In genomic region chr3:128281461-128282367, GRCh38 we compare ENCODE assay signal across 18 cellular contexts.
DNase-seq lines count a peak whose midpoint lies in the region; TF ChIP-seq lines count a peak whose summit lies in the region.
"Had no signal": no experiment of that assay in that cellular context is flagged by ENCODE, and none has a peak within 500 bp of the region (broad histone marks: within the 10 kb centered on the region; RNA-seq: fewer than 3 reads in every experiment).

No MANE protein-coding gene starts in this region.

- H3K27ac ChIP-seq in endodermal cell (ENCODE audit: low read depth, low read length) (no peak overlapping the region), muscle layer of colon (ENCODE audit: low read depth, low read length) (peak overlapping the region; percentile 28), thyroid gland (peak overlapping the region; percentile 53 to 85 (median 82))
- H3K27ac ChIP-seq: A549, brain microvascular endothelial cell, parathyroid adenoma had no signal

- peaks cover 1% of the 10 kb centered on the region for H3K4me1 Mint-ChIP-seq in activated T-cell treated with anti-CD3 and anti-CD28 coated beads, Interleukin-2, amount 50 U/mL, for 24 hours (ENCODE audit: low read depth)
- peaks cover 51% of the 10 kb centered on the region for H3K4me1 Mint-ChIP-seq in endodermal cell
- H3K4me1 Mint-ChIP-seq: activated naive CD8-positive, alpha-beta T cell treated with anti-CD3 and anti-CD28 coated beads, Interleukin-2, amount 10 ng/mL, durations not matched to agents 7 days and 5 days had no signal

- no peaks in the 10 kb centered on the region for H3K27me3 Mint-ChIP-seq in activated T-cell treated with anti-CD3 and anti-CD28 coated beads, Interleukin-2, amount 50 U/mL, for 24 hours
- peaks cover 18% of the 10 kb centered on the region for H3K27me3 Mint-ChIP-seq in endodermal cell (ENCODE audit: insufficient read depth)
- H3K27me3 Mint-ChIP-seq: activated naive CD8-positive, alpha-beta T cell treated with anti-CD3 and anti-CD28 coated beads, Interleukin-2, amount 10 ng/mL, durations not matched to agents 7 days and 5 days had no signal

- H3K27me3 ChIP-seq in endodermal cell (ENCODE audit: control insufficient read depth, insufficient read depth, low read length, poor library complexity, severe bottlenecking) (no peaks in the 10 kb centered on the region), muscle layer of colon (ENCODE audit: control insufficient read depth in 1 of 2, insufficient read depth in 2 of 2, low read length in 2 of 2) (no peaks in the 10 kb centered on the region), thyroid gland (no peaks in the 10 kb centered on the region)
- H3K27me3 ChIP-seq: brain microvascular endothelial cell, dorsolateral prefrontal cortex had no signal

- H3K4me3 ChIP-seq in endodermal cell (ENCODE audit: low read length) (no peak overlapping the region), muscle layer of colon (ENCODE audit: low read depth in 1 of 2, low read length in 2 of 2) (no peak overlapping the region), thyroid gland (replicated peaks in 1 of 3) (no peak overlapping the region)
- H3K4me3 ChIP-seq: A549, dorsolateral prefrontal cortex had no signal

- H3K9me3 Mint-ChIP-seq in activated T-cell treated with anti-CD3 and anti-CD28 coated beads, Interleukin-2, amount 50 U/mL, for 24 hours, result no peaks in the 10 kb centered on the region
- H3K9me3 Mint-ChIP-seq in endodermal cell, result no peaks in the 10 kb centered on the region
- H3K9me3 Mint-ChIP-seq: activated naive CD8-positive, alpha-beta T cell treated with anti-CD3 and anti-CD28 coated beads, Interleukin-2, amount 10 ng/mL, durations not matched to agents 7 days and 5 days; activated T-cell treated with anti-CD3 and anti-CD28 coated beads, Interleukin-2, amount 50 U/mL, for 72 hours had no signal

- H3K9me3 ChIP-seq in endodermal cell (ENCODE audit: control insufficient read depth, low read length) (no peaks in the 10 kb centered on the region), muscle layer of colon (ENCODE audit: low read length) (no peaks in the 10 kb centered on the region), thyroid gland (no peaks in the 10 kb centered on the region)
- H3K9me3 ChIP-seq: A549 had no signal

- WGBS in endodermal cell (ENCODE audit: insufficient coverage in 1 of 2, insufficient read length in 1 of 2), 2 experiments, result 79 to 83% methylated on average over 4 to 11 of the region's 11 CpGs
- 48 to 72% methylated on average over 6 to 9 of the region's 11 CpGs for WGBS in thyroid gland, 2 donors

- DNase-seq in activated T-cell treated with anti-CD3 and anti-CD28 coated beads, Interleukin-2, amount 50 U/mL, for 24 hours, result no peak
- no peak for DNase-seq in activated T-cell treated with anti-CD3 and anti-CD28 coated beads, Interleukin-2, amount 50 U/mL, for 1 hour
- peak; percentile 56 for DNase-seq in endodermal cell
- peak; percentile 29 to 35 for DNase-seq in thyroid gland
- DNase-seq in NCI-H146 treated with DMSO at 0.1 percent for 48 hours (lab: John Stamatoyannopoulos, UW; ENCODE audit: unreplicated experiment), result no peak
- DNase-seq in activated CD4-positive, alpha-beta T cell treated with anti-CD3 and anti-CD28 coated beads for 1 hour, result no peak
- DNase-seq in stimulated activated CD4-positive, alpha-beta T cell treated with anti-CD3 and anti-CD28 coated beads, Interleukin-1b, Interleukin-23, amount 100 ng/mL, for 48 hours, result no peak
- DNase-seq: activated CD4-positive, alpha-beta T cell treated with anti-CD3 and anti-CD28 coated beads for 4 hours; activated naive CD8-positive, alpha-beta T cell treated with anti-CD3 and anti-CD28 coated beads, Interleukin-2, amount 10 ng/mL, durations not matched to agents 7 days and 5 days; activated T-cell treated with anti-CD3 and anti-CD28 coated beads, Interleukin-2, amount 50 U/mL, for 72 hours; KBM-7; OCI-M1; T1000 had no signal

- intact Hi-C loops in thyroid gland (cut with DNase I), result no loop called here

- no peaks in the 10 kb centered on the region for H3K36me3 ChIP-seq in endodermal cell (ENCODE audit: control insufficient read depth, insufficient read depth, low read length)
- no peaks in the 10 kb centered on the region for H3K36me3 ChIP-seq in muscle layer of colon (ENCODE audit: insufficient read depth, low read length)
- no peaks in the 10 kb centered on the region for H3K36me3 ChIP-seq in thyroid gland
- H3K36me3 ChIP-seq: brain microvascular endothelial cell had no signal

- no peak for TF ChIP-seq CTCF in endodermal cell (conservative IDR thresholded peaks at IDR 0.05)
- no peak for TF ChIP-seq CTCF in thyroid gland (IDR thresholded peaks at IDR 0.05)

- peak overlapping the region; percentile 14 for H3K27ac Mint-ChIP-seq in activated T-cell treated with anti-CD3 and anti-CD28 coated beads, Interleukin-2, amount 50 U/mL, for 24 hours
- no peak overlapping the region for H3K27ac Mint-ChIP-seq in endodermal cell
- H3K27ac Mint-ChIP-seq: activated naive CD8-positive, alpha-beta T cell treated with anti-CD3 and anti-CD28 coated beads, Interleukin-2, amount 10 ng/mL, durations not matched to agents 7 days and 5 days; activated T-cell treated with anti-CD3 and anti-CD28 coated beads, Interleukin-2, amount 50 U/mL, for 72 hours had no signal

- peaks cover 19% of the 10 kb centered on the region for H3K36me3 Mint-ChIP-seq in activated T-cell treated with anti-CD3 and anti-CD28 coated beads, Interleukin-2, amount 50 U/mL, for 24 hours (ENCODE audit: low read depth)
- H3K36me3 Mint-ChIP-seq in endodermal cell (ENCODE audit: low read depth), result no peaks in the 10 kb centered on the region
- H3K36me3 Mint-ChIP-seq: activated naive CD8-positive, alpha-beta T cell treated with anti-CD3 and anti-CD28 coated beads, Interleukin-2, amount 10 ng/mL, durations not matched to agents 7 days and 5 days had no signal

- H3K4me1 ChIP-seq in endodermal cell (ENCODE audit: control insufficient read depth, insufficient read depth, low read length), result peaks cover 33% of the 10 kb centered on the region
- peaks cover 45% of the 10 kb centered on the region for H3K4me1 ChIP-seq in muscle layer of colon (ENCODE audit: insufficient read depth, low read length)
- peaks cover 41 to 55% of the 10 kb centered on the region in 2 donors for H3K4me1 ChIP-seq in thyroid gland
- H3K4me1 ChIP-seq: A549 had no signal

- no peak for TF ChIP-seq POLR2A in thyroid gland (IDR thresholded peaks at IDR 0.05)

- no peak overlapping the region for H3K9ac ChIP-seq in endodermal cell (ENCODE audit: extremely low read depth, low read length, poor library complexity, severe bottlenecking)
- H3K9ac ChIP-seq in muscle layer of colon (ENCODE audit: low read length), result no peak overlapping the region
- H3K9ac ChIP-seq: parathyroid adenoma had no signal

- no peak overlapping the region for H3K4me3 Mint-ChIP-seq in activated T-cell treated with anti-CD3 and anti-CD28 coated beads, Interleukin-2, amount 50 U/mL, for 24 hours
- H3K4me3 Mint-ChIP-seq in endodermal cell, result no peak overlapping the region
- H3K4me3 Mint-ChIP-seq: activated naive CD8-positive, alpha-beta T cell treated with anti-CD3 and anti-CD28 coated beads, Interleukin-2, amount 10 ng/mL, durations not matched to agents 7 days and 5 days; activated T-cell treated with anti-CD3 and anti-CD28 coated beads, Interleukin-2, amount 50 U/mL, for 72 hours had no signal

Comparison
In these comparisons a context has a peak if more than half of its experiments do, and no peak if none do; other contexts are left out.
1. DNase-seq: peak in endodermal cell (single experiment) and thyroid gland (2 of 2); none in activated T-cell treated with anti-CD3 and anti-CD28 coated beads, Interleukin-2, amount 50 U/mL, for 24 hours (single experiment), activated T-cell treated with anti-CD3 and anti-CD28 coated beads, Interleukin-2, amount 50 U/mL, for 1 hour (single experiment), NCI-H146 treated with DMSO at 0.1 percent for 48 hours (single experiment), activated CD4-positive, alpha-beta T cell treated with anti-CD3 and anti-CD28 coated beads for 1 hour (single experiment) and stimulated activated CD4-positive, alpha-beta T cell treated with anti-CD3 and anti-CD28 coated beads, Interleukin-1b, Interleukin-23, amount 100 ng/mL, for 48 hours (single experiment).